Comparison of ENCODE assay signal across 22 cellular contexts in the genomic region with DNA sequence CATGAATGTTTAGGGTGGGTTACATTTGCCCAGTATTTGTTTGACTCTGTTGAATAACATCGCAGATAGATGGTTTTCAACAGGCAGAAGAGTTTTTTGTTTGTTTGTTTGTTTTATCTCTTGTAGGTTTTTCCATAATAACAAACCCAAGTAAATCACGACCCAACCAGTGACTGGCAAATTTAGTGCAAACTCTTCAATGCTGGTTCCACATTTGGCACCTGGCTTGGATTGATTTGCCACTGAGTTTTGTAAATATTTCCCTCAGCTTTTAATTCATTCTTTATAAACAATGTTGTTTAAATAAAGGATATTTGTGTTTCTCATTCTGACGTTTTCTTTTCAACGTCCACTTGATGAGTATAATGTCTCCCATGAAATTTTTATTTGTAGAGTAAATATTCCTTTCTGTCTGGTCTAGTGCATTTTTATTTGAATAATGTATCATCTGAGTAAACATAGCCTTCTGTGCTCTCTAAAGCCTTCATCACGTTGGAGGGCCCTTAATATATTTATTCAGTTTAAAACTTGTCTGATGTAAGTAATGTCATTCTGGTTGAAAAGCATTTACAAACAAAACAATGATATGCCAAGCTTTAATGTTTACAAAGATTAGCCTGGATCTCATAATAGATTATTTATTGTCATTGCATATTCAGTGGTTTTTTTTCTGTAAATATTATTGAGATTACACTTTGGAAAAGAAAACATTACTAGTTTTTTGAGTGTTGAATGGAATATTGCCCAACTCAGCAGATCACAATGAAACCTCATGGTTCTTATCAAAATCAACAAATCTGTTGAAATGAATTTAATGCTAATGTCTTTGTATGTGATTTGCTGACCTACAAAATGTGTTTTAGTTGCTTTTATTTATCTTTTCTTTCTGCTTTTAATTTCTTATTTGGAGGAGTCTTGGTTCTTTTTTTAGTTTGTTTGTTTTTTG.
DNase-seq lines count a peak whose midpoint lies in the region; ATAC-seq, FAIRE-seq and TF ChIP-seq lines count a peak whose summit lies in the region.
"Had no signal": no experiment of that assay in that cellular context is flagged by ENCODE, and none has a peak within 500 bp of the region (broad histone marks: within the 10 kb centered on the region; RNA-seq: fewer than 3 reads in every experiment).

No MANE protein-coding gene starts in this region.

- peaks cover 86% of the 10 kb centered on the region for H3K9me3 Mint-ChIP-seq in HFFc6

- H3K27me3 ChIP-seq in HepG2 (ENCODE audit: control insufficient read depth in 1 of 2, insufficient read depth in 2 of 2, low read length in 2 of 2) (no peaks in the 10 kb centered on the region), right lobe of liver (no peaks in the 10 kb centered on the region), PC-3 (ENCODE audit: low read length) (peaks cover 4% of the 10 kb centered on the region; the same call in 1 of the 2 replicates)
- H3K27me3 ChIP-seq: BE2C had no signal

- no peak for TF ChIP-seq CTCF in HepG2 (CRISPR knock-in tag; IDR thresholded peaks at IDR 0.05)
- no peak for TF ChIP-seq CTCF in right lobe of liver (IDR thresholded peaks at IDR 0.05)
- TF ChIP-seq CTCF in PC-3 (conservative IDR thresholded peaks at IDR 0.05; ENCODE audit: low read depth, low read length): no peak
- no peak for TF ChIP-seq CTCF in HFFc6 (IDR thresholded peaks at IDR 0.05)

- H3K9me3 ChIP-seq in HepG2 (ENCODE audit: low read length) (no peaks in the 10 kb centered on the region), right lobe of liver (no peaks in the 10 kb centered on the region), PC-3 (ENCODE audit: low read length) (peaks cover 43% of the 10 kb centered on the region)
- H3K9me3 ChIP-seq: BE2C, SK-N-SH had no signal

- 0 out of 2 replicates have a peak overlapping the region, but pooled peaks have one; percentile 15 for H3K4me2 ChIP-seq in HepG2 (ENCODE audit: low read depth, low read length)
- no peak overlapping the region for H3K4me2 ChIP-seq in PC-3 (ENCODE audit: low read length)
- H3K4me2 ChIP-seq: SK-N-SH had no signal

- peaks cover 100% of the 10 kb centered on the region for H3K4me1 ChIP-seq in HepG2 (ENCODE audit: insufficient read depth, low read length)
- H3K4me1 ChIP-seq in right lobe of liver: peaks cover 0 to 9% (median 0%) of the 10 kb centered on the region in 4 donors
- no peaks in the 10 kb centered on the region for H3K4me1 ChIP-seq in PC-3 (ENCODE audit: insufficient read depth, low read length)
- H3K4me1 ChIP-seq: BE2C had no signal

- peaks cover 9% of the 10 kb centered on the region; the same call in 1 of the 2 replicates for H3K36me3 Mint-ChIP-seq in HFFc6 (ENCODE audit: low read depth)
- H3K36me3 Mint-ChIP-seq: CD4-positive, CD25-positive, alpha-beta regulatory T cell; IgD-negative memory B cell had no signal

- WGBS in HepG2 (ENCODE audit: low lambda C conversion rate): 13% methylated on average over 5 of the region's 5 CpGs
- WGBS in right lobe of liver (ENCODE audit: insufficient coverage, low coverage, low lambda C conversion rate, missing lambda C conversion rate): 27% methylated on average over 5 of the region's 5 CpGs

- H4K20me1 ChIP-seq in HepG2 (ENCODE audit: insufficient read depth, low read length) (no peaks in the 10 kb centered on the region), PC-3 (ENCODE audit: low read length) (no peaks in the 10 kb centered on the region)

- TF ChIP-seq POLR2A in HepG2 (IDR thresholded peaks at IDR 0.05; ENCODE audit: insufficient read depth in 1 of 2, low read depth in 2 of 2, low read length in 2 of 2) (no peak), right lobe of liver (IDR thresholded peaks at IDR 0.05) (no peak)

- intact Hi-C loops in HepG2 (cut with micrococcal nuclease; ENCODE audit: unreplicated experiment) (loop anchor here (5.0 kb wide), 1 partner anchor 46 kb away; no protein-coding TSS in a partner anchor), right lobe of liver (cut with DNase I) (no loop called here), PC-3 (cut with micrococcal nuclease) (no loop called here)

- H3K4me3 Mint-ChIP-seq in HFFc6: no peak overlapping the region
- H3K4me3 Mint-ChIP-seq: CD4-positive, CD25-positive, alpha-beta regulatory T cell; IgD-negative memory B cell had no signal

- no peaks in the 10 kb centered on the region for H3K9me2 ChIP-seq in PC-3 (replicated peaks; ENCODE audit: low read length)
- H3K9me2 ChIP-seq: SK-N-SH had no signal

- H3K9ac ChIP-seq in HepG2 (ENCODE audit: insufficient read depth, low read depth, low read length) (no peak overlapping the region), PC-3 (ENCODE audit: low read length) (no peak overlapping the region)
- H3K9ac ChIP-seq: SK-N-SH had no signal

- no peak for FAIRE-seq in HepG2 (lab: Jason Lieb, UNC)
- FAIRE-seq in islet of Langerhans (lab: Jason Lieb, UNC): peak; percentile 92
- FAIRE-seq: HTR-8/SVneo had no signal

- H3K4me1 Mint-ChIP-seq in HFFc6 (ENCODE audit: low read depth): no peaks in the 10 kb centered on the region
- H3K4me1 Mint-ChIP-seq: CD4-positive, CD25-positive, alpha-beta regulatory T cell; IgD-negative memory B cell had no signal

- DNase-seq in HepG2 (ENCODE audit: low spot score): peak; percentile 80
- no peak for DNase-seq in right lobe of liver
- DNase-seq in NCI-H1930 (lab: John Stamatoyannopoulos, UW): peak; percentile 39 to 70
- peak; percentile 12 for DNase-seq in PC-3
- DNase-seq in putamen (ENCODE audit: low spot score): no peak
- no peak for DNase-seq in DMS 273 treated with DMSO at 0.1 percent for 48 hours (lab: John Stamatoyannopoulos, UW)
- no peak for DNase-seq in HFFc6
- DNase-seq: BE2C; CD4-positive, CD25-positive, alpha-beta regulatory T cell; COR-L47; EL; H7; NCI-H1417 treated with DMSO at 0.1 percent for 48 hours; NCI-H2081; NCI-H446; NCI-H774; OCI-M1; Right ventricle myocardium superior; SK-N-SH had no signal

- POLR2A ChIA-PET in HepG2 (lab: Yijun Ruan, JAX): interaction anchor here (0.7 to 1.2 kb wide), 5 partner anchors 12 to 90 kb away, joined by 3 to 4 read pairs (median 4); partner anchors contain the start of genes PEG3 and ZIM2
- POLR2A ChIA-PET in PC-3 (lab: Charles Lee; ENCODE audit: unreplicated experiment): no interaction called here

- H3K27ac Mint-ChIP-seq in HFFc6: no peak overlapping the region
- H3K27ac Mint-ChIP-seq: CD4-positive, CD25-positive, alpha-beta regulatory T cell; IgD-negative memory B cell had no signal

- in situ Hi-C loops in HepG2 (cut with HindIII; ENCODE audit: extremely low pct_ligation_motif_present, low pct_unique_long_range_greater_than_20kb): no loop called here

- CTCF ChIA-PET in HepG2 (lab: Yijun Ruan, JAX; ENCODE audit: low intra/inter-chr PET ratio, low total read pairs) (no interaction called here), PC-3 (lab: Charles Lee) (no interaction called here)

- TF ChIP-seq RAD21 in HepG2 (CRISPR knock-in tag; IDR thresholded peaks at IDR 0.05): no peak

- H3K79me2 ChIP-seq in HepG2 (ENCODE audit: insufficient read depth, low read length) (no peaks in the 10 kb centered on the region), PC-3 (ENCODE audit: low read length) (no peaks in the 10 kb centered on the region)

- H3K36me3 ChIP-seq in HepG2 (replicated peaks in 1 of 2; ENCODE audit: control insufficient read depth in 1 of 2, insufficient read depth in 2 of 2, low read length in 2 of 2) (no peaks in the 10 kb centered on the region), right lobe of liver (no peaks in the 10 kb centered on the region), PC-3 (ENCODE audit: low read depth, low read length) (no peaks in the 10 kb centered on the region)
- H3K36me3 ChIP-seq: BE2C had no signal

- BruUV-seq in HepG2 (replicated peaks; lab: Mats Ljungman, UMichigan) (no TSS peak), PC-3 (replicated peaks; lab: Mats Ljungman, UMichigan) (no TSS peak)

- H3K27ac ChIP-seq in HepG2 (ENCODE audit: extremely low read length, insufficient read depth, low read length) (peak overlapping the region; percentile 55), right lobe of liver (no peak overlapping the region), PC-3 (ENCODE audit: low read length) (no peak overlapping the region)

- no peaks in the 10 kb centered on the region for H3K27me3 Mint-ChIP-seq in HFFc6 (ENCODE audit: insufficient read depth)
- H3K27me3 Mint-ChIP-seq: IgD-negative memory B cell had no signal

- H3F3A ChIP-seq in PC-3 (ENCODE audit: low read length, unreplicated experiment): no peaks in the 10 kb centered on the region

- ATAC-seq in HepG2 (peak; percentile 34), right lobe of liver (no peak), PC-3 (no peak)

- no peak overlapping the region for H2AFZ ChIP-seq in HepG2 (ENCODE audit: low read length)
- H2AFZ ChIP-seq in PC-3 (ENCODE audit: low read length): no peak overlapping the region

- TF ChIP-seq EP300 in HepG2 (IDR thresholded peaks at IDR 0.05; ENCODE audit: low read depth in 2 of 2, low read length in 2 of 2): peak in 1 of 2 experiments; percentile 55; a peak in 1 of 4 replicates
- TF ChIP-seq EP300 in HepG2 (CRISPR knock-in tag; IDR thresholded peaks at IDR 0.05; ENCODE audit: borderline replicate concordance): no peak

- H3K4me3 ChIP-seq in HepG2 (replicated peaks in 1 of 3; ENCODE audit: insufficient read depth in 1 of 3, low read depth in 2 of 3, low read length in 3 of 3): no peak overlapping the region
- H3K4me3 ChIP-seq in right lobe of liver: no peak overlapping the region
- no peak overlapping the region for H3K4me3 ChIP-seq in PC-3 (ENCODE audit: low read length)

TF ChIP-seq in HepG2, 621 proteins besides CTCF, POLR2A, EP300 and RAD21 (continues in another document):
- TF ChIP-seq ZNF446 (CRISPR knock-in tag; IDR thresholded peaks at IDR 0.05) (no peak), ZFP1 (CRISPR knock-in tag; IDR thresholded peaks at IDR 0.05) (no peak), SRSF1 (optimal IDR thresholded peaks at IDR 0.05; ENCODE audit: low read depth, low read length) (no peak), MLLT10 (CRISPR knock-in tag; IDR thresholded peaks at IDR 0.05) (no peak)
- TF ChIP-seq, protein P1, sequence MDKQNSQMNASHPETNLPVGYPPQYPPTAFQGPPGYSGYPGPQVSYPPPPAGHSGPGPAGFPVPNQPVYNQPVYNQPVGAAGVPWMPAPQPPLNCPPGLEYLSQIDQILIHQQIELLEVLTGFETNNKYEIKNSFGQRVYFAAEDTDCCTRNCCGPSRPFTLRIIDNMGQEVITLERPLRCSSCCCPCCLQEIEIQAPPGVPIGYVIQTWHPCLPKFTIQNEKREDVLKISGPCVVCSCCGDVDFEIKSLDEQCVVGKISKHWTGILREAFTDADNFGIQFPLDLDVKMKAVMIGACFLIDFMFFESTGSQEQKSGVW (CRISPR knock-in tag; IDR thresholded peaks at IDR 0.05; ENCODE audit: borderline replicate concordance): no peak

Comparison
In these comparisons a context has a peak if more than half of its experiments do, and no peak if none do; other contexts are left out.
1. DNase-seq: peak in HepG2 (single experiment), NCI-H1930 (2 of 2) and PC-3 (single experiment); none in right lobe of liver (0 of 3), putamen (single experiment), DMS 273 treated with DMSO at 0.1 percent for 48 hours (single experiment) and HFFc6 (single experiment).